8 cellular contexts compared by ENCODE assay signal in the genomic region with DNA sequence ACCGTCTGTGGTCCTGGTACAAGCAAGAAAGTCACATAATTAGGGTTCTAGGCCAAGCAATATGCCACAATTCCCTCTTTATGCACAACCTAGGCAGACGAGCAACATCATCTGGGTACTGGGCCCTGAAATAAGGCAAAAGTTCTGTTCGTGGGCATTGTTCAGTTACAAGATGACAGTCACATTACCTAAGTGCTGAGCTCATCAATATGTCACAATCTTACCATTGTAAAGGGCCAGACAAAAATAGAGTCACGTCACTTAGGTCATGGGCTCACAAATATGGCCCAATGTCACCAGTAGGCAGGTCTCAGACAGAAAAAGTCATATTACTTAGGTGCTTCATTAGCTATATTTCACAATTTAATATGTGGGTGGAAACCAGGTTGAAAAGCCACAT.
"Had no signal": no experiment of that assay in that cellular context is flagged by ENCODE, and none has a peak within 500 bp of the region (broad histone marks: within the 10 kb centered on the region; RNA-seq: fewer than 3 reads in every experiment).

No MANE protein-coding gene starts in this region.

- H3K4me1 Mint-ChIP-seq: H9 had no signal

- FAIRE-seq: H1, H54, HTR-8/SVneo, K562 had no signal

- DNase-seq: H9, IMR-90, KG1 had no signal

- H3K27ac Mint-ChIP-seq: GM23338, H9 had no signal

- H3K4me3 ChIP-seq: GM23338, K562 had no signal

- H3K9me3 Mint-ChIP-seq: GM23338, H9 had no signal

- H3K4me2 ChIP-seq: GM23338 had no signal

- H3K4me3 Mint-ChIP-seq: GM23338, H9 had no signal

- H2AFZ ChIP-seq: GM23338 had no signal

- ATAC-seq: GM23338, K562 had no signal
